Comparison of ENCODE assay signal across 9 cellular contexts in genomic region chr1:66725885-66726665, GRCh38. TPM values are rescaled to one million over a fixed set of nuclear protein-coding genes. Genes with fewer than 3 reads are reported as not detected.
DNase-seq lines count a peak whose midpoint lies in the region; ATAC-seq and TF ChIP-seq lines count a peak whose summit lies in the region.
"Had no signal": no experiment of that assay in that cellular context is flagged by ENCODE, and none has a peak within 500 bp of the region (broad histone marks: within the 10 kb centered on the region; RNA-seq: fewer than 3 reads in every experiment).

No MANE protein-coding gene starts in this region.

- H3K36me3 ChIP-seq in upper lobe of left lung: no peaks in the 10 kb centered on the region

- 26 to 28% methylated on average over 9 of the region's 9 CpGs for WGBS in upper lobe of left lung, 2 donors

- DNase-seq in COR-L47 (lab: John Stamatoyannopoulos, UW): peak; percentile 55
- DNase-seq in NCI-H82 (lab: John Stamatoyannopoulos, UW): peak; percentile 89
- DNase-seq in activated CD8-positive, alpha-beta memory T cell treated with anti-CD3 and anti-CD28 coated beads for 4 hours (ENCODE audit: low read depth in 2 of 2): peak; percentile 7 to 8
- DNase-seq in erythroblast (lab: John Stamatoyannopoulos, UW): peak; percentile 69 to 81
- DNase-seq in natural killer cell: peak; percentile 15
- DNase-seq in upper lobe of left lung: peak in 1 of 2 donors; percentile 64

- peaks cover 14% of the 10 kb centered on the region in 2 donors for H3K27me3 Mint-ChIP-seq in natural killer cell (ENCODE audit: low read depth in 2 of 2)

- ATAC-seq in GM19395 (IDR thresholded peaks at IDR 0.05; ENCODE audit: unreplicated experiment): peak; percentile 88
- peak; percentile 79 for ATAC-seq in HG03432 (IDR thresholded peaks at IDR 0.05; ENCODE audit: unreplicated experiment)
- ATAC-seq in natural killer cell: peak; percentile 77 to 86 (median 81)
- peak; percentile 85 to 90 for ATAC-seq in upper lobe of left lung (ENCODE audit: low FRiP score in 2 of 2)

- no peaks in the 10 kb centered on the region for H3K9me3 ChIP-seq in upper lobe of left lung

- no peak overlapping the region for H3K27ac ChIP-seq in upper lobe of left lung

- no peak overlapping the region for H3K4me3 Mint-ChIP-seq in natural killer cell
- H3K4me3 Mint-ChIP-seq: activated naive CD4-positive, alpha-beta T cell treated with anti-CD3 and anti-CD28 coated beads, Interleukin-2, amount 50 U/mL, for 24 hours had no signal

- no peak overlapping the region for H3K4me3 ChIP-seq in upper lobe of left lung

- no peaks in the 10 kb centered on the region for H3K27me3 ChIP-seq in upper lobe of left lung

- no peaks in the 10 kb centered on the region for H3K36me3 Mint-ChIP-seq in natural killer cell
- H3K36me3 Mint-ChIP-seq: activated naive CD4-positive, alpha-beta T cell treated with anti-CD3 and anti-CD28 coated beads, Interleukin-2, amount 50 U/mL, for 24 hours had no signal

- intact Hi-C loops in natural killer cell (cut with micrococcal nuclease): loop anchor here (5.0 kb wide), 1 partner anchor 769 kb away; no protein-coding TSS in a partner anchor

- no peak for TF ChIP-seq EP300 in upper lobe of left lung (IDR thresholded peaks at IDR 0.05)

- H3K9me3 Mint-ChIP-seq in natural killer cell: no peaks in the 10 kb centered on the region
- H3K9me3 Mint-ChIP-seq: activated naive CD4-positive, alpha-beta T cell treated with anti-CD3 and anti-CD28 coated beads, Interleukin-2, amount 50 U/mL, for 24 hours had no signal

- no peak overlapping the region for H3K27ac Mint-ChIP-seq in natural killer cell
- H3K27ac Mint-ChIP-seq: activated naive CD4-positive, alpha-beta T cell treated with anti-CD3 and anti-CD28 coated beads, Interleukin-2, amount 50 U/mL, for 24 hours had no signal

- peak; percentile 88 for TF ChIP-seq CTCF in natural killer cell (IDR thresholded peaks at IDR 0.05)
- peak; percentile 52 to 88 (median 77) for TF ChIP-seq CTCF in upper lobe of left lung (IDR thresholded peaks at IDR 0.05)

- peaks cover 4 to 15% (median 6%) of the 10 kb centered on the region in 4 donors for H3K4me1 ChIP-seq in upper lobe of left lung

- H3K4me1 Mint-ChIP-seq in natural killer cell: peaks cover 5 to 9% of the 10 kb centered on the region in 2 donors

- no peak for TF ChIP-seq POLR2A in erythroblast (IDR thresholded peaks at IDR 0.05; ENCODE audit: low read length)
- TF ChIP-seq POLR2A in upper lobe of left lung (IDR thresholded peaks at IDR 0.05): no peak

RNA-seq across cellular contexts. Expression of gene DYNLT5, which starts 26.2 kb away (rescaled TPM):
- total RNA-seq in natural killer cell: under 1 TPM in 1 of 3 donors, not detected in 2; 0.35 TPM
- 10 to 100 TPM in 2 of 6 donors, 1 to 10 TPM in 3, under 1 TPM in 1; 0.40 to 33.9 (median 5.5) TPM for total RNA-seq in upper lobe of left lung
